Comparison of ENCODE assay signal across 1 cellular context in genomic region chr14:64986578-64987571, GRCh38.
A peak's percentile ranks its signal among the peaks of the same experiment; 100 is the strongest.
TF ChIP-seq lines count a peak whose summit lies in the region.

Gene FNTB (plus strand): TSS chr14:64986895. CDS start chr14:64986954, 59 bp downstream.

TF ChIP-seq in SK-N-SH, 30 proteins besides CTCF, POLR2A, EP300 and RAD21 (continued from another document):
- TF ChIP-seq ZBTB33 (IDR thresholded peaks at IDR 0.05; ENCODE audit: borderline replicate concordance, low read depth), result no peak; the same call in 1 of the 2 replicates
- TF ChIP-seq FOSL2 (IDR thresholded peaks at IDR 0.05; ENCODE audit: borderline replicate concordance, low read depth), result no peak
- TF ChIP-seq TAF1 (IDR thresholded peaks at IDR 0.05; ENCODE audit: borderline replicate concordance, low read depth, low read length), result no peak
- no peak for TF ChIP-seq NFIC (IDR thresholded peaks at IDR 0.05; ENCODE audit: borderline replicate concordance)
- no peak for TF ChIP-seq JUND (IDR thresholded peaks at IDR 0.05)
- no peak for TF ChIP-seq FOXJ3 (CRISPR knock-in tag; IDR thresholded peaks at IDR 0.05)
- 0 out of 2 replicates have a peak, but pooled peaks have one; percentile 21 for TF ChIP-seq NRF1 (IDR thresholded peaks at IDR 0.05; ENCODE audit: low read depth, low read length)
- no peak for TF ChIP-seq MEF2A (IDR thresholded peaks at IDR 0.05; ENCODE audit: borderline replicate concordance, low read depth)
- 0 out of 2 replicates have a peak, but pooled peaks have one; percentile 11 for TF ChIP-seq TCF12 (IDR thresholded peaks at IDR 0.05)
- peak; percentile 50 for TF ChIP-seq YY1 (IDR thresholded peaks at IDR 0.05; ENCODE audit: low read depth)
- TF ChIP-seq, protein P1, sequence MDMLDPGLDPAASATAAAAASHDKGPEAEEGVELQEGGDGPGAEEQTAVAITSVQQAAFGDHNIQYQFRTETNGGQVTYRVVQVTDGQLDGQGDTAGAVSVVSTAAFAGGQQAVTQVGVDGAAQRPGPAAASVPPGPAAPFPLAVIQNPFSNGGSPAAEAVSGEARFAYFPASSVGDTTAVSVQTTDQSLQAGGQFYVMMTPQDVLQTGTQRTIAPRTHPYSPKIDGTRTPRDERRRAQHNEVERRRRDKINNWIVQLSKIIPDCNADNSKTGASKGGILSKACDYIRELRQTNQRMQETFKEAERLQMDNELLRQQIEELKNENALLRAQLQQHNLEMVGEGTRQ (IDR thresholded peaks at IDR 0.05; ENCODE audit: borderline replicate concordance, low read depth, low read length), result no peak
- TF ChIP-seq SMC3 (IDR thresholded peaks at IDR 0.05; ENCODE audit: low read depth, low read length), result peak; percentile 57
- TF ChIP-seq POLR2AphosphoS5 (IDR thresholded peaks at IDR 0.05; ENCODE audit: low read depth, low read length), result peak; percentile 75
- TF ChIP-seq MXI1 (IDR thresholded peaks at IDR 0.05; ENCODE audit: low read depth, low read length), result peak; percentile 87
- no peak for TF ChIP-seq FOXM1 (IDR thresholded peaks at IDR 0.05; ENCODE audit: low read depth)
- no peak for TF ChIP-seq IRF3 (IDR thresholded peaks at IDR 0.05; ENCODE audit: low read depth, low read length)
